1 cellular context compared by ENCODE assay signal in genomic region chr12:48231169-48231958, GRCh38.
TF ChIP-seq lines count a peak whose summit lies in the region.

No MANE protein-coding gene starts in this region.

TF ChIP-seq in HEK293, 187 proteins besides CTCF, POLR2A, EP300 and RAD21 (continued from another document):
- TF ChIP-seq REST (tag by site-specific recombination; IDR thresholded peaks at IDR 0.05) (0 out of 2 replicates have a peak, but pooled peaks have one; percentile 57), ZNF394 (tag by site-specific recombination; IDR thresholded peaks at IDR 0.05; ENCODE audit: borderline replicate concordance) (peak; percentile 90), ZNF404 (tag by site-specific recombination; IDR thresholded peaks at IDR 0.05) (peak; percentile 51; the same call in 1 of the 2 replicates), ZNF555 (tag by site-specific recombination; conservative IDR thresholded peaks at IDR 0.05) (peak; percentile 82), ZNF623 (tag by site-specific recombination; IDR thresholded peaks at IDR 0.05) (peak; percentile 73), ZNF514 (tag by site-specific recombination; IDR thresholded peaks at IDR 0.05) (0 out of 2 replicates have a peak, but pooled peaks have one; percentile 62), ZNF518A (tag by site-specific recombination; conservative IDR thresholded peaks at IDR 0.05; ENCODE audit: low read depth) (peak; percentile 82), ZNF266 (tag by site-specific recombination; IDR thresholded peaks at IDR 0.05; ENCODE audit: low read depth) (peak; percentile 64; the same call in 1 of the 2 replicates), ZNF560 (tag by site-specific recombination; IDR thresholded peaks at IDR 0.05; ENCODE audit: borderline replicate concordance) (peak; percentile 50; the same call in 1 of the 2 replicates)
TF ChIP-seq in HEK293: peak in this region for 24; not testable (repeated sequence) for 163.
